ENCODE assay signal across 16 cellular contexts in genomic region chr4:87051121-87051713, GRCh38.
DNase-seq lines count a peak whose midpoint lies in the region; ATAC-seq and TF ChIP-seq lines count a peak whose summit lies in the region.
"Had no signal": no experiment of that assay in that cellular context is flagged by ENCODE, and none has a peak within 500 bp of the region (broad histone marks: within the 10 kb centered on the region; RNA-seq: fewer than 3 reads in every experiment).

No MANE protein-coding gene starts in this region.

- H3K9me3 ChIP-seq in OCI-LY7 (ENCODE audit: low read length) = no peaks in the 10 kb centered on the region

- DNase-seq in NOMO-1 treated with DMSO at 0.1 percent for 48 hours (lab: John Stamatoyannopoulos, UW; ENCODE audit: unreplicated experiment) (peak; percentile 14), NOMO-1 treated with dmso at 0.1 percent for 144 hours (lab: John Stamatoyannopoulos, UW; ENCODE audit: unreplicated experiment) (no peak), OCI-LY7 (ENCODE audit: low spot score) (no peak)
- no peak for DNase-seq in stimulated activated effector memory CD8-positive, alpha-beta T cell treated with anti-CD3 and anti-CD28 coated beads, Interleukin-12 subunit alpha, Interleukin-12 subunit beta, amount 100 ng/mL, for 72 hours (ENCODE audit: low spot score in 2 of 2)
- DNase-seq in activated CD8-positive, alpha-beta memory T cell treated with anti-CD3 and anti-CD28 coated beads, Interleukin-2, amount 50 U/mL, for 4 hours = no peak
- DNase-seq: 8988T; activated CD4-positive, alpha-beta T cell treated with anti-CD3 and anti-CD28 coated beads, Interleukin-2, amount 10 ng/mL, durations not matched to agents 7 days and 5 days; CD8-positive, alpha-beta T cell; central memory CD4-positive, alpha-beta T cell; naive thymus-derived CD8-positive, alpha-beta T cell; NCI-H187 treated with DMSO at 0.1 percent for 48 hours; RPMI8226; stimulated activated CD4-positive, alpha-beta T cell treated with anti-CD3 and anti-CD28 coated beads, Interleukin-4, amount 100 ng/mL, for 1 hour had no signal

- H3K4me2 ChIP-seq in OCI-LY7 (ENCODE audit: low read length) = no peak overlapping the region

- no peak overlapping the region for H2AFZ ChIP-seq in OCI-LY7 (ENCODE audit: low read length)

- H3K27ac Mint-ChIP-seq in IgD-negative memory B cell = peak overlapping the region in 2 of 3 donors; percentile 23 to 41
- peak overlapping the region; percentile 78 for H3K27ac Mint-ChIP-seq in dendritic cell treated with granulocyte-macrophage colony-stimulating factor and Interleukin-4, amounts not matched to agents 40 ng/mL and 50 ng/mL, for 4 days
- peak overlapping the region; percentile 83 for H3K27ac Mint-ChIP-seq in stimulated activated effector memory CD8-positive, alpha-beta T cell treated with anti-CD3 and anti-CD28 coated beads, Interleukin-12 subunit alpha, Interleukin-12 subunit beta, amount 100 ng/mL, for 72 hours
- H3K27ac Mint-ChIP-seq: activated CD4-positive, alpha-beta T cell treated with anti-CD3 and anti-CD28 coated beads, Interleukin-2, amount 10 ng/mL, durations not matched to agents 7 days and 5 days; CD8-positive, alpha-beta T cell had no signal

- H3K27me3 Mint-ChIP-seq in IgD-negative memory B cell = no peaks in the 10 kb centered on the region
- H3K27me3 Mint-ChIP-seq in dendritic cell treated with granulocyte-macrophage colony-stimulating factor and Interleukin-4, amounts not matched to agents 40 ng/mL and 50 ng/mL, for 4 days = no peaks in the 10 kb centered on the region
- H3K27me3 Mint-ChIP-seq: activated CD4-positive, alpha-beta T cell treated with anti-CD3 and anti-CD28 coated beads, Interleukin-2, amount 10 ng/mL, durations not matched to agents 7 days and 5 days; naive thymus-derived CD8-positive, alpha-beta T cell had no signal

- H3K79me2 ChIP-seq in OCI-LY7 (ENCODE audit: insufficient read depth, low read depth, low read length) = peaks cover 14% of the 10 kb centered on the region

- peaks cover 42% of the 10 kb centered on the region for H3K36me3 ChIP-seq in OCI-LY7 (ENCODE audit: insufficient read depth, low read length)

- no peak overlapping the region for H3K4me3 ChIP-seq in OCI-LY7 (ENCODE audit: low read depth, low read length, poor library complexity, severe bottlenecking)

- peak overlapping the region in 1 of 4 donors; percentile 50 for H3K4me3 Mint-ChIP-seq in IgD-negative memory B cell
- no peak overlapping the region for H3K4me3 Mint-ChIP-seq in dendritic cell treated with granulocyte-macrophage colony-stimulating factor and Interleukin-4, amounts not matched to agents 40 ng/mL and 50 ng/mL, for 4 days
- H3K4me3 Mint-ChIP-seq in stimulated activated effector memory CD8-positive, alpha-beta T cell treated with anti-CD3 and anti-CD28 coated beads, Interleukin-12 subunit alpha, Interleukin-12 subunit beta, amount 100 ng/mL, for 72 hours = no peak overlapping the region
- H3K4me3 Mint-ChIP-seq: activated CD4-positive, alpha-beta T cell treated with anti-CD3 and anti-CD28 coated beads, Interleukin-2, amount 10 ng/mL, durations not matched to agents 7 days and 5 days; CD8-positive, alpha-beta T cell; naive thymus-derived CD8-positive, alpha-beta T cell had no signal

- TF ChIP-seq CTCF in OCI-LY7 (conservative IDR thresholded peaks at IDR 0.05; ENCODE audit: low read length) = no peak

- no peaks in the 10 kb centered on the region for H3K9me2 ChIP-seq in OCI-LY7 (ENCODE audit: insufficient read depth, low read length)

- intact Hi-C loops in dendritic cell treated with granulocyte-macrophage colony-stimulating factor and Interleukin-4, amounts not matched to agents 40 ng/mL and 50 ng/mL, for 4 days (cut with micrococcal nuclease) = loop anchor here (5.0 kb wide), 1 partner anchor 44 kb away; no protein-coding TSS in a partner anchor
- intact Hi-C loops in OCI-LY7 (cut with micrococcal nuclease; ENCODE audit: unreplicated experiment) = no loop called here

- POLR2A ChIA-PET in OCI-LY7 (lab: Charles Lee) = interaction anchor here (0.6 to 1.1 kb wide), 2 partner anchors 9 to 135 kb away, joined by 3 read pairs; no protein-coding TSS in a partner anchor

- peaks cover 27% of the 10 kb centered on the region for H3K4me1 ChIP-seq in OCI-LY7 (ENCODE audit: insufficient read depth, low read length, poor library complexity, severe bottlenecking)

- no peaks in the 10 kb centered on the region for H4K20me1 ChIP-seq in OCI-LY7 (ENCODE audit: insufficient read depth, low read length)

- CTCF ChIA-PET in OCI-LY7 (lab: Charles Lee; ENCODE audit: unreplicated experiment) = no interaction called here

- peaks cover 14% of the 10 kb centered on the region for H3K36me3 Mint-ChIP-seq in IgD-negative memory B cell
- peaks cover 90% of the 10 kb centered on the region for H3K36me3 Mint-ChIP-seq in dendritic cell treated with granulocyte-macrophage colony-stimulating factor and Interleukin-4, amounts not matched to agents 40 ng/mL and 50 ng/mL, for 4 days (ENCODE audit: low read depth)
- peaks cover 61% of the 10 kb centered on the region for H3K36me3 Mint-ChIP-seq in stimulated activated effector memory CD8-positive, alpha-beta T cell treated with anti-CD3 and anti-CD28 coated beads, Interleukin-12 subunit alpha, Interleukin-12 subunit beta, amount 100 ng/mL, for 72 hours

- no TSS peak for BruUV-seq in OCI-LY7 (replicated peaks; lab: Mats Ljungman, UMichigan)

- ATAC-seq in stimulated activated effector memory CD8-positive, alpha-beta T cell treated with anti-CD3 and anti-CD28 coated beads, Interleukin-12 subunit alpha, Interleukin-12 subunit beta, amount 100 ng/mL, for 72 hours = peak; percentile 42
- no peak for ATAC-seq in esophagus mucosa
- ATAC-seq: CD8-positive, alpha-beta T cell; naive thymus-derived CD8-positive, alpha-beta T cell had no signal

- H3K4me1 Mint-ChIP-seq in IgD-negative memory B cell = peaks cover 31 to 44% (median 42%) of the 10 kb centered on the region in 3 donors
- H3K4me1 Mint-ChIP-seq in dendritic cell treated with granulocyte-macrophage colony-stimulating factor and Interleukin-4, amounts not matched to agents 40 ng/mL and 50 ng/mL, for 4 days (ENCODE audit: low read depth) = peaks cover 73% of the 10 kb centered on the region
- H3K4me1 Mint-ChIP-seq in stimulated activated effector memory CD8-positive, alpha-beta T cell treated with anti-CD3 and anti-CD28 coated beads, Interleukin-12 subunit alpha, Interleukin-12 subunit beta, amount 100 ng/mL, for 72 hours = peaks cover 66% of the 10 kb centered on the region

- H3K9me3 Mint-ChIP-seq in IgD-negative memory B cell = no peaks in the 10 kb centered on the region
- no peaks in the 10 kb centered on the region for H3K9me3 Mint-ChIP-seq in dendritic cell treated with granulocyte-macrophage colony-stimulating factor and Interleukin-4, amounts not matched to agents 40 ng/mL and 50 ng/mL, for 4 days
- H3K9me3 Mint-ChIP-seq in stimulated activated effector memory CD8-positive, alpha-beta T cell treated with anti-CD3 and anti-CD28 coated beads, Interleukin-12 subunit alpha, Interleukin-12 subunit beta, amount 100 ng/mL, for 72 hours = no peaks in the 10 kb centered on the region
- H3K9me3 Mint-ChIP-seq: activated CD4-positive, alpha-beta T cell treated with anti-CD3 and anti-CD28 coated beads, Interleukin-2, amount 10 ng/mL, durations not matched to agents 7 days and 5 days; CD8-positive, alpha-beta T cell; naive thymus-derived CD8-positive, alpha-beta T cell had no signal

- H3K27ac ChIP-seq in OCI-LY7 (ENCODE audit: low read depth, low read length, poor library complexity, severe bottlenecking) = no peak overlapping the region

Comparison
In these comparisons a context has a peak if more than half of its experiments do, and no peak if none do; other contexts are left out.
1. H3K27ac Mint-ChIP-seq: peak in every context shown above with its lines; median percentile 83 in stimulated activated effector memory CD8-positive, alpha-beta T cell treated with anti-CD3 and anti-CD28 coated beads, Interleukin-12 subunit alpha, Interleukin-12 subunit beta, amount 100 ng/mL, for 72 hours; 78 in dendritic cell treated with granulocyte-macrophage colony-stimulating factor and Interleukin-4, amounts not matched to agents 40 ng/mL and 50 ng/mL, for 4 days; 32 in IgD-negative memory B cell.